23 cellular contexts compared by ENCODE assay signal in genomic region chr7:42315096-42315495, GRCh38.
DNase-seq lines count a peak whose midpoint lies in the region; ATAC-seq and TF ChIP-seq lines count a peak whose summit lies in the region.
"Had no signal": no experiment of that assay in that cellular context is flagged by ENCODE, and none has a peak within 500 bp of the region (broad histone marks: within the 10 kb centered on the region; RNA-seq: fewer than 3 reads in every experiment).

No MANE protein-coding gene starts in this region.

- no peaks in the 10 kb centered on the region for H3K27me3 Mint-ChIP-seq in mesothelial cell of epicardium (ENCODE audit: low read depth)
- no peaks in the 10 kb centered on the region for H3K27me3 Mint-ChIP-seq in endothelial cell (ENCODE audit: unreplicated experiment)
- H3K27me3 Mint-ChIP-seq: activated CD4-positive, alpha-beta T cell treated with anti-CD3 and anti-CD28 coated beads, Interleukin-2, amount 10 ng/mL, durations not matched to agents 7 days and 5 days had no signal

- in situ Hi-C loops in astrocyte of the spinal cord (cut with HindIII; ENCODE audit: low sequenced_read_pairs), result no loop called here

- H3K9me3 Mint-ChIP-seq in mesothelial cell of epicardium (peaks cover 33% of the 10 kb centered on the region), endothelial cell (ENCODE audit: unreplicated experiment) (peaks cover 6% of the 10 kb centered on the region)
- H3K9me3 Mint-ChIP-seq: activated CD4-positive, alpha-beta T cell treated with anti-CD3 and anti-CD28 coated beads, Interleukin-2, amount 10 ng/mL, durations not matched to agents 7 days and 5 days had no signal

- ATAC-seq in HG03432 (IDR thresholded peaks at IDR 0.05; ENCODE audit: unreplicated experiment) (no peak), HG03460 (IDR thresholded peaks at IDR 0.05; ENCODE audit: unreplicated experiment) (no peak)
- ATAC-seq: K562; SK-N-SH treated with all-trans-retinoic acid at 6 μM for 48 hours; stimulated activated naive CD8-positive, alpha-beta T cell treated with anti-CD3 and anti-CD28 coated beads, Interleukin-15, Interleukin-2, amounts not matched to agents 100 U/mL and 50 U/mL, for 24 hours; upper lobe of right lung had no signal

- DNase-seq in AG20443 (ENCODE audit: low spot score) (peak; percentile 11), M059J (ENCODE audit: low read depth) (peak; percentile 85), astrocyte of the spinal cord (ENCODE audit: low read depth, low spot score) (peak; percentile 78), mesothelial cell of epicardium (ENCODE audit: low spot score in 2 of 2, unreplicated experiment in 2 of 2) (no peak), DMS153 (lab: John Stamatoyannopoulos, UW) (no peak), endothelial cell (ENCODE audit: low spot score) (no peak)
- DNase-seq: ACHN; activated CD4-positive, alpha-beta T cell treated with anti-CD3 and anti-CD28 coated beads, Interleukin-2, amount 10 ng/mL, durations not matched to agents 7 days and 5 days; activated naive CD4-positive, alpha-beta T cell treated with Interleukin-2 at 50 U/mL for 16 hours; activated T-cell treated with anti-CD3 and anti-CD28 coated beads for 4 hours; CD8-positive, alpha-beta memory T cell; cortex of kidney; glutamatergic neuron; immature natural killer cell; NCI-H1417; NCI-H69; stimulated activated naive CD8-positive, alpha-beta T cell treated with anti-CD3 and anti-CD28 coated beads, Interleukin-15, Interleukin-2, amounts not matched to agents 100 U/mL and 50 U/mL, for 24 hours; upper lobe of right lung had no signal

- H3K27ac Mint-ChIP-seq in mesothelial cell of epicardium (peak overlapping the region; percentile 51), endothelial cell (ENCODE audit: unreplicated experiment) (no peak overlapping the region)
- H3K27ac Mint-ChIP-seq: activated CD4-positive, alpha-beta T cell treated with anti-CD3 and anti-CD28 coated beads, Interleukin-2, amount 10 ng/mL, durations not matched to agents 7 days and 5 days; CD8-positive, alpha-beta memory T cell; immature natural killer cell had no signal

- H3K4me1 Mint-ChIP-seq in mesothelial cell of epicardium, result peaks cover 26% of the 10 kb centered on the region
- H3K4me1 Mint-ChIP-seq in endothelial cell (ENCODE audit: unreplicated experiment), result peaks cover 17% of the 10 kb centered on the region
- H3K4me1 Mint-ChIP-seq: activated CD4-positive, alpha-beta T cell treated with anti-CD3 and anti-CD28 coated beads, Interleukin-2, amount 10 ng/mL, durations not matched to agents 7 days and 5 days; CD8-positive, alpha-beta memory T cell; immature natural killer cell had no signal

- TF ChIP-seq CTCF in astrocyte of the spinal cord (IDR thresholded peaks at IDR 0.05; ENCODE audit: low read depth, low read length) (no peak), mesothelial cell of epicardium (IDR thresholded peaks at IDR 0.05; ENCODE audit: unreplicated experiment) (no peak), endothelial cell (IDR thresholded peaks at IDR 0.05; ENCODE audit: unreplicated experiment) (no peak)

- no peak overlapping the region for H3K4me3 ChIP-seq in astrocyte of the spinal cord (ENCODE audit: low read depth, low read length)
- H3K4me3 ChIP-seq: ascending aorta, K562, upper lobe of right lung had no signal

- no peak overlapping the region for H3K4me3 Mint-ChIP-seq in mesothelial cell of epicardium
- H3K4me3 Mint-ChIP-seq in endothelial cell (ENCODE audit: unreplicated experiment), result no peak overlapping the region
- H3K4me3 Mint-ChIP-seq: activated CD4-positive, alpha-beta T cell treated with anti-CD3 and anti-CD28 coated beads, Interleukin-2, amount 10 ng/mL, durations not matched to agents 7 days and 5 days; CD8-positive, alpha-beta memory T cell; immature natural killer cell had no signal

- H3K36me3 Mint-ChIP-seq in mesothelial cell of epicardium (peaks cover 16% of the 10 kb centered on the region), endothelial cell (ENCODE audit: low read depth, unreplicated experiment) (no peaks in the 10 kb centered on the region)
- H3K36me3 Mint-ChIP-seq: CD8-positive, alpha-beta memory T cell; immature natural killer cell had no signal

Comparison
In these comparisons a context has a peak if more than half of its experiments do, and no peak if none do; other contexts are left out.
1. DNase-seq: peak in AG20443 (single experiment), M059J (single experiment) and astrocyte of the spinal cord (single experiment); none in mesothelial cell of epicardium (0 of 2), DMS153 (single experiment) and endothelial cell (single experiment).